In the genomic region with DNA sequence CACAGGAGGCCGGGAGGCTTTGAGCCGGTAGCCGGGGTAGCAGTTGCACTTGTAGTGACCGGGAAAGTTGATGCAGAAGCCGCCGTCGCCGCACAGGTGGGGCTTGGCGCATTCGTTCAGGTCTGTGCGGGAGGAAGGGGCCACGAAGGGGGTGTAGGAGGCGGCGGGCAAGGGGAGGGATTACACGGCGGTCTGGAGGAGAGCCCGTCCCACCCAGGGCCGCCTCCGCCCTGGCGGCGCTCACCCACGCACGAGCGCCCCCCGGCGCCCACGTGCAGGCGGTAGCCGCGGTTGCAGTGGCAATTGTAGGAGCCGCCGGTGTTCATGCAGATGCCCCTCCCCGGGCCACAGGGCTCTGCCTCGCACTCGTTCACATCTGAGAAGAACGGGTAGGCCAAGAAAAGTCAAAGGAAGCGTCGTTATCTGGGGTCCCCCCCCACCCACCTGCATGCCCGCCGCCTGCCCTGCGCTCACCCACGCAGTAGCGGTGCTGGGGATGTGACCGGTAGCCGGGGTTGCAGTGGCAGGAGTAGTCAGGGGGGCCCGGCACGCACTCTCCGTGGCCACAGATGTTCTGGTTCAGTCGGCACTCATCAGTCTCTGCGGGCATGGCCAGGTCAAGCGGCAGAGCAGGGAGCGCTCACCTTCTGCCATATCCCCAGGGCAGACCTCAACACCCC, we compare ENCODE assay signal across 1 cellular context.
TF ChIP-seq lines count a peak whose summit lies in the region.

No MANE protein-coding gene starts in this region.

TF ChIP-seq in H1, 55 proteins besides CTCF, POLR2A, EP300 and RAD21:
- TF ChIP-seq, protein P1, sequence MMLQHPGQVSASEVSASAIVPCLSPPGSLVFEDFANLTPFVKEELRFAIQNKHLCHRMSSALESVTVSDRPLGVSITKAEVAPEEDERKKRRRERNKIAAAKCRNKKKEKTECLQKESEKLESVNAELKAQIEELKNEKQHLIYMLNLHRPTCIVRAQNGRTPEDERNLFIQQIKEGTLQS (IDR thresholded peaks at IDR 0.05; ENCODE audit: insufficient read depth, low read depth, low read length): no peak
- TF ChIP-seq CBX8 (IDR thresholded peaks at IDR 0.05; ENCODE audit: borderline replicate concordance, low read depth, low read length) (no peak), BACH1 (IDR thresholded peaks at IDR 0.05; ENCODE audit: low read length) (peak; percentile 56), HDAC2 (IDR thresholded peaks at IDR 0.05; ENCODE audit: borderline replicate concordance in 1 of 2, low read depth in 2 of 2, low read length in 2 of 2) (0 out of 4 replicates have a peak, but pooled peaks of 1 of the 2 experiments have one; percentile 20), SUZ12 (IDR thresholded peaks at IDR 0.05; ENCODE audit: low read length) (peak; percentile 6; the same call in 1 of the 2 replicates)
- TF ChIP-seq, protein P2, sequence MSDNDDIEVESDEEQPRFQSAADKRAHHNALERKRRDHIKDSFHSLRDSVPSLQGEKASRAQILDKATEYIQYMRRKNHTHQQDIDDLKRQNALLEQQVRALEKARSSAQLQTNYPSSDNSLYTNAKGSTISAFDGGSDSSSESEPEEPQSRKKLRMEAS (IDR thresholded peaks at IDR 0.05): 0 out of 2 replicates have a peak, but pooled peaks have one; percentile 32
